Comparison of ENCODE assay signal across 13 cellular contexts in genomic region chr18:58287626-58288289, GRCh38.
DNase-seq lines count a peak whose midpoint lies in the region; ATAC-seq, FAIRE-seq and TF ChIP-seq lines count a peak whose summit lies in the region.
"Had no signal": no experiment of that assay in that cellular context is flagged by ENCODE, and none has a peak within 500 bp of the region (broad histone marks: within the 10 kb centered on the region; RNA-seq: fewer than 3 reads in every experiment).

No MANE protein-coding gene starts in this region.

- BruUV-seq in endothelial cell of umbilical vein (replicated peaks; lab: Mats Ljungman, UMichigan) = no TSS peak

- dilution Hi-C loops in endothelial cell of umbilical vein (cut with MboI; ENCODE audit: extremely low pct_ligation_motif_present, low sequenced_read_pairs) = no loop called here

- CTCF ChIA-PET in endothelial cell of umbilical vein (lab: Charles Lee) = interaction anchor here (1.2 kb wide), 1 partner anchor 13 kb away, joined by 3 read pairs; no protein-coding TSS in a partner anchor

- POLR2A ChIA-PET in endothelial cell of umbilical vein (lab: Charles Lee) = no interaction called here

- TF ChIP-seq POLR2A in endothelial cell of umbilical vein (IDR thresholded peaks at IDR 0.05; ENCODE audit: low read depth, low read length) = no peak

- H3K4me3 ChIP-seq in endothelial cell of umbilical vein (replicated peaks in 1 of 3; ENCODE audit: insufficient read depth in 1 of 3, low read depth in 1 of 3, low read length in 3 of 3) = no peak overlapping the region
- no peak overlapping the region for H3K4me3 ChIP-seq in osteoblast (ENCODE audit: insufficient read depth, low read length)
- H3K4me3 ChIP-seq: adrenal gland, MG63 had no signal

- H3K4me1 ChIP-seq in endothelial cell of umbilical vein (ENCODE audit: control insufficient read depth, extremely low read depth, insufficient read depth, low read length) = peaks cover 44% of the 10 kb centered on the region
- peaks cover 22% of the 10 kb centered on the region for H3K4me1 ChIP-seq in osteoblast (ENCODE audit: insufficient read depth, low read length)
- H3K4me1 ChIP-seq: adrenal gland had no signal

- peak overlapping the region; percentile 26 for H3K27ac ChIP-seq in endothelial cell of umbilical vein (ENCODE audit: insufficient read depth, low read depth, low read length)
- H3K27ac ChIP-seq in osteoblast (ENCODE audit: low read depth, low read length) = no peak overlapping the region
- H3K27ac ChIP-seq: adrenal gland had no signal

- no peak overlapping the region for H3K4me2 ChIP-seq in endothelial cell of umbilical vein (ENCODE audit: insufficient read depth, low read length)
- H3K4me2 ChIP-seq in osteoblast (ENCODE audit: insufficient read depth, low read length) = no peak overlapping the region

- H4K20me1 ChIP-seq in endothelial cell of umbilical vein (replicated peaks; ENCODE audit: control insufficient read depth, extremely low read depth, insufficient read depth, low read length) (no peaks in the 10 kb centered on the region), osteoblast (ENCODE audit: insufficient read depth, low read length) (peaks cover 5% of the 10 kb centered on the region)

- H3K9me3 Mint-ChIP-seq in osteocyte (ENCODE audit: unreplicated experiment) = no peaks in the 10 kb centered on the region

- H3K9me1 ChIP-seq in endothelial cell of umbilical vein (replicated peaks; ENCODE audit: control insufficient read depth, extremely low read depth, insufficient read depth, low read length) = no peaks in the 10 kb centered on the region

- H3K4me3 Mint-ChIP-seq in osteocyte (ENCODE audit: unreplicated experiment) = no peak overlapping the region

- H3K36me3 ChIP-seq in endothelial cell of umbilical vein (ENCODE audit: control insufficient read depth in 2 of 2, extremely low read depth in 1 of 2, insufficient read depth in 2 of 2, low read length in 2 of 2) (no peaks in the 10 kb centered on the region), osteoblast (ENCODE audit: insufficient read depth, low read length) (no peaks in the 10 kb centered on the region)
- H3K36me3 ChIP-seq: adrenal gland, MG63 had no signal

- no peaks in the 10 kb centered on the region for H3K36me3 Mint-ChIP-seq in osteocyte (ENCODE audit: unreplicated experiment)

- peak; percentile 75 for FAIRE-seq in endothelial cell of umbilical vein (lab: Jason Lieb, UNC)

- no peak overlapping the region for H3K27ac Mint-ChIP-seq in osteocyte (ENCODE audit: unreplicated experiment)

- ATAC-seq in HG03139 (IDR thresholded peaks at IDR 0.05; ENCODE audit: unreplicated experiment) = no peak

- H3K9me3 ChIP-seq in endothelial cell of umbilical vein (replicated peaks; ENCODE audit: control insufficient read depth, insufficient read depth, low read length) (no peaks in the 10 kb centered on the region), osteoblast (ENCODE audit: low read depth, low read length) (no peaks in the 10 kb centered on the region)
- H3K9me3 ChIP-seq: adrenal gland, MG63 had no signal

- peak; percentile 35 for DNase-seq in COLO829 (ENCODE audit: low spot score)
- peak; percentile 32 for DNase-seq in M059J (ENCODE audit: low read depth)
- no peak for DNase-seq in endothelial cell of umbilical vein (ENCODE audit: low read depth, low spot score)
- peak; percentile 22 for DNase-seq in osteoblast (ENCODE audit: insufficient read length, low spot score, missing footprints)
- DNase-seq in osteocyte (ENCODE audit: extremely low spot score, unreplicated experiment) = no peak
- DNase-seq in Kasumi-1 (lab: John Stamatoyannopoulos, UW) = no peak
- no peak for DNase-seq in GM19238 (ENCODE audit: insufficient read length, low spot score)
- DNase-seq: adrenal gland, C1 segment of cervical spinal cord, kidney glomerular epithelial cell, MG63, T1000 had no signal

- H3K27me3 ChIP-seq in endothelial cell of umbilical vein (ENCODE audit: control insufficient read depth in 2 of 2, insufficient read depth in 2 of 2, low read length in 2 of 2) = no peaks in the 10 kb centered on the region
- H3K27me3 ChIP-seq in osteoblast (ENCODE audit: insufficient read depth, low read length) = peaks cover 5% of the 10 kb centered on the region
- H3K27me3 ChIP-seq: adrenal gland, MG63 had no signal

- TF ChIP-seq CTCF in endothelial cell of umbilical vein (IDR thresholded peaks at IDR 0.05; ENCODE audit: extremely low read depth in 1 of 2, insufficient read depth in 1 of 2, low read depth in 1 of 2, low read length in 2 of 2) (no peak), osteoblast (IDR thresholded peaks at IDR 0.05; ENCODE audit: extremely low read depth, low read depth, low read length) (no peak), osteocyte (IDR thresholded peaks at IDR 0.05) (no peak)

- H2AFZ ChIP-seq in endothelial cell of umbilical vein (ENCODE audit: low read depth, low read length) (no peak overlapping the region), osteoblast (ENCODE audit: low read length) (no peak overlapping the region)

- intact Hi-C loops in endothelial cell of umbilical vein (cut with micrococcal nuclease) = loop anchor here (2.0 kb wide), 1 partner anchor 13 kb away; no protein-coding TSS in a partner anchor

- H3K27me3 Mint-ChIP-seq in osteocyte (ENCODE audit: unreplicated experiment) = no peaks in the 10 kb centered on the region

- peaks cover 40% of the 10 kb centered on the region for H3K4me1 Mint-ChIP-seq in osteocyte (ENCODE audit: unreplicated experiment)

- H3K79me2 ChIP-seq in endothelial cell of umbilical vein (ENCODE audit: control insufficient read depth, insufficient read depth, low read length) (no peaks in the 10 kb centered on the region), osteoblast (ENCODE audit: insufficient read depth, low read length) (peaks cover 12% of the 10 kb centered on the region)

- no peak overlapping the region for H3K9ac ChIP-seq in endothelial cell of umbilical vein (replicated peaks; ENCODE audit: extremely low read depth, insufficient read depth, low read length)

TF ChIP-seq in endothelial cell of umbilical vein, 7 proteins besides CTCF, POLR2A, EP300 and RAD21:
- no peak for TF ChIP-seq GATA2 (IDR thresholded peaks at IDR 0.05; ENCODE audit: insufficient read depth, insufficient read length, low read depth, low read length)
- TF ChIP-seq, protein P1, sequence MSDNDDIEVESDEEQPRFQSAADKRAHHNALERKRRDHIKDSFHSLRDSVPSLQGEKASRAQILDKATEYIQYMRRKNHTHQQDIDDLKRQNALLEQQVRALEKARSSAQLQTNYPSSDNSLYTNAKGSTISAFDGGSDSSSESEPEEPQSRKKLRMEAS (IDR thresholded peaks at IDR 0.05; ENCODE audit: insufficient read depth, insufficient read length) = no peak
TF ChIP-seq in endothelial cell of umbilical vein: peak in this region for 0.

Comparison
In these comparisons a context has a peak if more than half of its experiments do, and no peak if none do; other contexts are left out.
1. DNase-seq: peak in COLO829 (single experiment), M059J (single experiment) and osteoblast (single experiment); none in endothelial cell of umbilical vein (single experiment), osteocyte (single experiment), Kasumi-1 (0 of 2) and GM19238 (single experiment).